In genomic region chr7:5694221-5694754, GRCh38 we compare ENCODE assay signal across 8 cellular contexts.
A peak's percentile ranks its signal among the peaks of the same experiment; 100 is the strongest.
DNase-seq lines count a peak whose midpoint lies in the region; ATAC-seq and TF ChIP-seq lines count a peak whose summit lies in the region.

No MANE protein-coding gene starts in this region.

- peaks cover 75 to 97% (median 94%) of the 10 kb centered on the region in 3 donors for H3K4me1 Mint-ChIP-seq in CD8-positive, alpha-beta memory T cell

- H2BK5ac ChIP-seq in trophoblast cell (ENCODE audit: low read depth, low read length, poor library complexity), result peak overlapping the region; percentile 74

- CTCF ChIA-PET in CD8-positive, alpha-beta memory T cell (lab: Charles Lee), result interaction anchor here (0.6 to 4.2 kb wide), 7 partner anchors 10 to 328 kb away, joined by 3 to 14 read pairs (median 3); no protein-coding TSS in a partner anchor

- H3K4me3 Mint-ChIP-seq in CD8-positive, alpha-beta memory T cell, result peak overlapping the region; percentile 68 to 93 (median 86)

- POLR2A ChIA-PET in CD8-positive, alpha-beta memory T cell (lab: Charles Lee), result no interaction called here

- H3K36me3 Mint-ChIP-seq in CD8-positive, alpha-beta memory T cell, result peaks cover 0 to 33% (median 9%) of the 10 kb centered on the region in 3 donors

- H4K8ac ChIP-seq in trophoblast cell (ENCODE audit: low read depth, low read length), result peak overlapping the region; percentile 61

- no peaks in the 10 kb centered on the region for H3K36me3 ChIP-seq in CD8-positive, alpha-beta memory T cell (ENCODE audit: insufficient read depth, low read length)
- peaks cover 6% of the 10 kb centered on the region; the same call in 1 of the 2 replicates for H3K36me3 ChIP-seq in RWPE2 (ENCODE audit: low read depth)
- H3K36me3 ChIP-seq in esophagus (ENCODE audit: control insufficient read depth in 2 of 2, insufficient read depth in 2 of 2, low read length in 1 of 2), result peaks cover 0 to 11% of the 10 kb centered on the region in 2 donors
- peaks cover 2 to 7% of the 10 kb centered on the region in 2 experiments for H3K36me3 ChIP-seq in trophoblast cell (ENCODE audit: control insufficient read depth in 1 of 2, insufficient read depth in 2 of 2, low read length in 2 of 2)

- WGBS in esophagus, 2 donors, result 43 to 46% methylated on average over 5 of the region's 5 CpGs
- WGBS in trophoblast cell (ENCODE audit: extremely low coverage, insufficient coverage, insufficient read length), result no CpG with 5 or more reads among the region's 5 CpGs

- no peaks in the 10 kb centered on the region for H3K9me3 ChIP-seq in CD8-positive, alpha-beta memory T cell (ENCODE audit: low read length)
- H3K9me3 ChIP-seq in RWPE2 (ENCODE audit: severe bottlenecking) (no peaks in the 10 kb centered on the region), esophagus (ENCODE audit: control insufficient read depth in 2 of 2, insufficient read depth in 1 of 2, low read depth in 1 of 2, low read length in 1 of 2) (no peaks in the 10 kb centered on the region), trophoblast cell (ENCODE audit: insufficient read depth, low read depth, low read length) (no peaks in the 10 kb centered on the region)

- H3K27ac ChIP-seq in CD8-positive, alpha-beta memory T cell (ENCODE audit: low read depth, low read length), result no peak overlapping the region
- H3K27ac ChIP-seq in RWPE2 (ENCODE audit: poor library complexity, severe bottlenecking) (peak overlapping the region; percentile 93), esophagus (ENCODE audit: low read depth in 2 of 2, low read length in 1 of 2) (peak overlapping the region; percentile 81 to 94), trophoblast cell (ENCODE audit: low read depth, low read length) (peak overlapping the region; percentile 13)

- no peak overlapping the region for H3K9ac ChIP-seq in trophoblast cell (ENCODE audit: low read length)

- H3K18ac ChIP-seq in trophoblast cell (ENCODE audit: low read length), result peak overlapping the region; percentile 60

- H3K4me2 ChIP-seq in trophoblast cell (ENCODE audit: low read length), result no peak overlapping the region

- no peak overlapping the region for H3K23ac ChIP-seq in trophoblast cell (ENCODE audit: low read length)

- peak overlapping the region; percentile 35 for H3K4me3 ChIP-seq in CD8-positive, alpha-beta memory T cell (ENCODE audit: low read length)
- H3K4me3 ChIP-seq in RWPE2 (ENCODE audit: severe bottlenecking) (no peak overlapping the region), esophagus (ENCODE audit: low read depth in 1 of 2, low read length in 2 of 2) (no peak overlapping the region), trophoblast cell (ENCODE audit: low read depth, low read length) (no peak overlapping the region)

- H3K14ac ChIP-seq in trophoblast cell (ENCODE audit: low read length), result peak overlapping the region; percentile 74

- H3K27me3 Mint-ChIP-seq in CD8-positive, alpha-beta memory T cell, result no peaks in the 10 kb centered on the region

- peak overlapping the region; percentile 45 for H4K91ac ChIP-seq in trophoblast cell (ENCODE audit: low read depth, low read length)

- H2BK12ac ChIP-seq in trophoblast cell (ENCODE audit: low read length), result peak overlapping the region; percentile 87

- no peaks in the 10 kb centered on the region for H3K27me3 ChIP-seq in CD8-positive, alpha-beta memory T cell (ENCODE audit: insufficient read depth, low read length, poor library complexity, severe bottlenecking)
- H3K27me3 ChIP-seq in RWPE2 (ENCODE audit: insufficient read depth, poor library complexity, severe bottlenecking) (no peaks in the 10 kb centered on the region), esophagus (ENCODE audit: control insufficient read depth in 1 of 2, insufficient read depth in 2 of 2, low read length in 2 of 2) (no peaks in the 10 kb centered on the region), trophoblast cell (ENCODE audit: insufficient read depth, low read length) (no peaks in the 10 kb centered on the region)

- DNase-seq in CD8-positive, alpha-beta memory T cell, result peak in 1 of 5 donors; percentile 32
- DNase-seq in RWPE2 (ENCODE audit: low spot score) (no peak), trophoblast cell (peak in 1 of 2 donors; percentile 45), cerebellum (ENCODE audit: low spot score) (no peak)
- DNase-seq in effector CD4-positive, alpha-beta T cell, result no peak

- H2BK120ac ChIP-seq in trophoblast cell (ENCODE audit: insufficient read depth, low read length, poor library complexity), result peak overlapping the region; percentile 68

- H3K4ac ChIP-seq in trophoblast cell (ENCODE audit: low read depth, low read length), result peak overlapping the region; percentile 43

- peak overlapping the region; percentile 21 for H2AFZ ChIP-seq in trophoblast cell (ENCODE audit: insufficient read depth, low read length, poor library complexity)

- ATAC-seq in RWPE2 (ENCODE audit: low read depth), result no peak
- ATAC-seq in GM21717 (IDR thresholded peaks at IDR 0.05; ENCODE audit: unreplicated experiment), result no peak
- no peak for ATAC-seq in HG03342 (IDR thresholded peaks at IDR 0.05; ENCODE audit: unreplicated experiment)

- H3K79me1 ChIP-seq in trophoblast cell (ENCODE audit: low read length), result peaks cover 48% of the 10 kb centered on the region

- TF ChIP-seq CTCF in RWPE2 (IDR thresholded peaks at IDR 0.05; ENCODE audit: poor library complexity, severe bottlenecking), result no peak

- peaks cover 8% of the 10 kb centered on the region for H3K79me2 ChIP-seq in trophoblast cell (ENCODE audit: control insufficient read depth, insufficient read depth, low read length, poor library complexity)

- H3K9me3 Mint-ChIP-seq in CD8-positive, alpha-beta memory T cell, result no peaks in the 10 kb centered on the region

- H3K27ac Mint-ChIP-seq in CD8-positive, alpha-beta memory T cell, result peak overlapping the region; percentile 55 to 95 (median 88)

- peak overlapping the region; percentile 91 for H2AK5ac ChIP-seq in trophoblast cell (ENCODE audit: low read length)

- no peak overlapping the region for H4K12ac ChIP-seq in trophoblast cell (ENCODE audit: low read depth, low read length)

- peaks cover 89% of the 10 kb centered on the region for H3K4me1 ChIP-seq in CD8-positive, alpha-beta memory T cell (ENCODE audit: insufficient read depth, low read length)
- H3K4me1 ChIP-seq in RWPE2 (ENCODE audit: insufficient read depth, poor library complexity, severe bottlenecking) (peaks cover 35% of the 10 kb centered on the region), esophagus (ENCODE audit: control insufficient read depth in 2 of 2, insufficient read depth in 2 of 2, low read length in 1 of 2) (peaks cover 0 to 17% of the 10 kb centered on the region in 2 donors), trophoblast cell (ENCODE audit: control insufficient read depth in 1 of 2, insufficient read depth in 2 of 2, low read length in 2 of 2) (peaks cover 52 to 66% of the 10 kb centered on the region in 2 experiments)
